20 cellular contexts compared by ENCODE assay signal in the genomic region with DNA sequence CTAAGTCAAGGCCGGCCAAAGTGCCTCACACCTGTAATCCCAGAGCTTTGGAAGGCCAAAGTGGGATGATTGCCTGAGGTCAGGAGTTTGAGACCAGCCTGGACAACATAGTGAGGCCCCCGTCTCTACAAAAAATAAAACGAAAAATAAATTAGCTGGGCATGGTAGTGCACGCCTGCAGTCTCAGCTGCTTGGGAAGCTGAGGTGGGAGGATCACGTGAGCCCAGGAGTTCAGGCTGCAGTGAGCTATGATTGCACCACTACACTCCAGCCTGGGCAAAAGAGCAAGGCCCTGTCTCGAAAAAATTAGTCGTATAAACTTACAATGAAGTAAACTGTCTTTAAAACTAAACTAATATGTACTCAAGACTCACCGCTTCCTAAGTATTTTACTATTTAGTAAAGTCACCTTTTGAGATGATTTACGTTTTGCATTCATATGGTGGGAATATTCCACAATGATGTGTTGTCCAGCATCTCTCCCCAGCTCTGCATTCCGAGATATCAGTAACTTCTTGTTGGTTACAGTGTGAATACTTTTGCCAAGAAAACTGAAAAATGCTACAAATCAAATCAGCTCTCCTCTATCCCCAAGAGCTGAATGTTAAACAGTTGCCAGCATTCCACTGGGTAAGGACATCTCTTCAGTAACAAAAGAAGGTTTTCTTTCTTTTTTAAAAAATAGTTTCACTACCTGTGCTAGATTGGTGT.
DNase-seq lines count a peak whose midpoint lies in the region; ATAC-seq and TF ChIP-seq lines count a peak whose summit lies in the region.
"Had no signal": no experiment of that assay in that cellular context is flagged by ENCODE, and none has a peak within 500 bp of the region (broad histone marks: within the 10 kb centered on the region; RNA-seq: fewer than 3 reads in every experiment).

No MANE protein-coding gene starts in this region.

- peak overlapping the region; percentile 68 for H2BK120ac ChIP-seq in mesendoderm (ENCODE audit: low read depth, low read length)

- peaks cover 32% of the 10 kb centered on the region for H3K9me3 Mint-ChIP-seq in endodermal cell
- H3K9me3 Mint-ChIP-seq in activated T-helper 1 cell treated with anti-CD3 and anti-CD28 coated beads, Interleukin-12 subunit alpha, Interleukin-12 subunit beta, Interleukin-2, Interleukin-4 antibody, amounts not matched to agents 30 ng/mL and 10 ng/mL and 1 ng/mL, durations not matched to agents 14 hours and 24 hours and 36 hours: peaks cover 11% of the 10 kb centered on the region

- peak overlapping the region; percentile 31 for H3K56ac ChIP-seq in mesendoderm (ENCODE audit: low read length)

- TF ChIP-seq CTCF in endodermal cell (conservative IDR thresholded peaks at IDR 0.05) (no peak), uterus (IDR thresholded peaks at IDR 0.05) (no peak)

- 0 out of 2 replicates have a peak overlapping the region, but pooled peaks have one; percentile 28 for H3K27ac ChIP-seq in HUES64 (ENCODE audit: low read depth, low read length)
- H3K27ac ChIP-seq in endodermal cell (ENCODE audit: low read depth, low read length): no peak overlapping the region
- H3K27ac ChIP-seq in mesendoderm (ENCODE audit: low read depth, low read length): no peak overlapping the region
- H3K27ac ChIP-seq in uterus: peak overlapping the region; percentile 4 to 37

- H3K27me3 ChIP-seq in HUES64 (ENCODE audit: insufficient read depth, low read length) (no peaks in the 10 kb centered on the region), endodermal cell (ENCODE audit: control insufficient read depth, insufficient read depth, low read length, poor library complexity, severe bottlenecking) (no peaks in the 10 kb centered on the region), mesendoderm (ENCODE audit: insufficient read depth, low read length, poor library complexity) (no peaks in the 10 kb centered on the region), uterus (no peaks in the 10 kb centered on the region)

- H3K4me2 ChIP-seq in mesendoderm (ENCODE audit: low read length): no peak overlapping the region

- 91% methylated on average over 9 of the region's 10 CpGs for WGBS in HUES64
- WGBS in endodermal cell (ENCODE audit: insufficient coverage in 1 of 2, insufficient read length in 1 of 2), 2 experiments: 93% methylated on average over 3 to 10 of the region's 10 CpGs
- no CpG with 5 or more reads among the region's 10 CpGs for WGBS in mesendoderm (ENCODE audit: extremely low coverage, insufficient coverage, low lambda C conversion rate)

- H3K4me3 Mint-ChIP-seq in endodermal cell: no peak overlapping the region
- H3K4me3 Mint-ChIP-seq in activated T-helper 1 cell treated with anti-CD3 and anti-CD28 coated beads, Interleukin-12 subunit alpha, Interleukin-12 subunit beta, Interleukin-2, Interleukin-4 antibody, amounts not matched to agents 30 ng/mL and 10 ng/mL and 1 ng/mL, durations not matched to agents 14 hours and 24 hours and 36 hours: no peak overlapping the region
- H3K4me3 Mint-ChIP-seq: CD4-positive, CD25-positive, alpha-beta regulatory T cell; IgD-negative memory B cell had no signal

- no peak for TF ChIP-seq POLR2A in uterus (IDR thresholded peaks at IDR 0.05)

- DNase-seq in endodermal cell (no peak), mesendoderm (no peak), uterus (peak in 1 of 2 donors; percentile 35)
- no peak for DNase-seq in activated T-helper 1 cell treated with anti-CD3 and anti-CD28 coated beads, Interleukin-12 subunit alpha, Interleukin-12 subunit beta, Interleukin-2, Interleukin-4 antibody, amounts not matched to agents 30 ng/mL and 10 ng/mL and 1 ng/mL, durations not matched to agents 14 hours and 24 hours and 36 hours (ENCODE audit: low spot score)
- DNase-seq: CD4-positive, CD25-positive, alpha-beta regulatory T cell; DMS79; HCEC 1CT; Kasumi-1; NCI-H1417; NCI-H1694 treated with DMSO at 0.1 percent for 48 hours; NCI-H2081 treated with DMSO at 0.1 percent for 48 hours; NCI-H2171 treated with DMSO at 0.1 percent for 48 hours; NCI-H446; NCI-H526; OCI-M1; Right ventricle myocardium superior had no signal

- H4K8ac ChIP-seq in mesendoderm (ENCODE audit: low read depth, low read length): peak overlapping the region; percentile 82

- peaks cover 17% of the 10 kb centered on the region for H3K36me3 Mint-ChIP-seq in endodermal cell (ENCODE audit: low read depth)
- peaks cover 3% of the 10 kb centered on the region for H3K36me3 Mint-ChIP-seq in activated T-helper 1 cell treated with anti-CD3 and anti-CD28 coated beads, Interleukin-12 subunit alpha, Interleukin-12 subunit beta, Interleukin-2, Interleukin-4 antibody, amounts not matched to agents 30 ng/mL and 10 ng/mL and 1 ng/mL, durations not matched to agents 14 hours and 24 hours and 36 hours (ENCODE audit: low read depth)
- H3K36me3 Mint-ChIP-seq: IgD-negative memory B cell had no signal

- H3K36me3 ChIP-seq in HUES64 (ENCODE audit: insufficient read depth, low read length) (no peaks in the 10 kb centered on the region; the same call in 1 of the 2 replicates), endodermal cell (ENCODE audit: control insufficient read depth, insufficient read depth, low read length) (no peaks in the 10 kb centered on the region), mesendoderm (ENCODE audit: control insufficient read depth, insufficient read depth, low read length) (no peaks in the 10 kb centered on the region), uterus (no peaks in the 10 kb centered on the region)

- no peak overlapping the region for H3K4me3 ChIP-seq in HUES64 (ENCODE audit: low read length)
- peak overlapping the region; percentile 50 for H3K4me3 ChIP-seq in endodermal cell (ENCODE audit: low read length)
- no peak overlapping the region for H3K4me3 ChIP-seq in mesendoderm (ENCODE audit: low read length)
- no peak overlapping the region for H3K4me3 ChIP-seq in uterus

- no peaks in the 10 kb centered on the region for H3K79me2 ChIP-seq in mesendoderm (ENCODE audit: control insufficient read depth, insufficient read depth, low read length)

- H3K79me1 ChIP-seq in mesendoderm (ENCODE audit: low read length): no peaks in the 10 kb centered on the region

- no peak for ATAC-seq in GM21786 (IDR thresholded peaks at IDR 0.05; ENCODE audit: unreplicated experiment)
- no peak for ATAC-seq in GM18520 (IDR thresholded peaks at IDR 0.05; ENCODE audit: unreplicated experiment)

- H3K23ac ChIP-seq in mesendoderm (ENCODE audit: low read length): no peak overlapping the region

- H2AK5ac ChIP-seq in mesendoderm (ENCODE audit: low read length): no peak overlapping the region

- H3K9me3 ChIP-seq in HUES64 (ENCODE audit: insufficient read depth, low read depth, low read length) (0 out of 2 replicates have a peak, but pooled peaks cover 3% of the 10 kb centered on the region), endodermal cell (ENCODE audit: control insufficient read depth, low read length) (peaks cover 33% of the 10 kb centered on the region), uterus (no peaks in the 10 kb centered on the region)

- H3K4me1 ChIP-seq in HUES64 (ENCODE audit: insufficient read depth, low read length) (peaks cover 24% of the 10 kb centered on the region), endodermal cell (ENCODE audit: control insufficient read depth, insufficient read depth, low read length) (no peaks in the 10 kb centered on the region), mesendoderm (ENCODE audit: control insufficient read depth, low read depth, low read length) (peaks cover 2% of the 10 kb centered on the region), uterus (no peaks in the 10 kb centered on the region)

- H2BK5ac ChIP-seq in mesendoderm (ENCODE audit: low read length): no peak overlapping the region

- peak overlapping the region; percentile 81 for H3K4ac ChIP-seq in mesendoderm (ENCODE audit: low read depth, low read length)

- H3K27ac Mint-ChIP-seq in endodermal cell: no peak overlapping the region
- H3K27ac Mint-ChIP-seq in activated T-helper 1 cell treated with anti-CD3 and anti-CD28 coated beads, Interleukin-12 subunit alpha, Interleukin-12 subunit beta, Interleukin-2, Interleukin-4 antibody, amounts not matched to agents 30 ng/mL and 10 ng/mL and 1 ng/mL, durations not matched to agents 14 hours and 24 hours and 36 hours: no peak overlapping the region
- H3K27ac Mint-ChIP-seq: CD4-positive, CD25-positive, alpha-beta regulatory T cell; IgD-negative memory B cell had no signal

- intact Hi-C loops in uterus (cut with DNase I; ENCODE audit: low total_unique reads): loop anchor here (10.0 kb wide), 1 partner anchor 219 kb away; no protein-coding TSS in a partner anchor
- intact Hi-C loops in activated T-helper 1 cell treated with anti-CD3 and anti-CD28 coated beads, Interleukin-12 subunit alpha, Interleukin-12 subunit beta, Interleukin-2, Interleukin-4 antibody, amounts not matched to agents 30 ng/mL and 10 ng/mL and 1 ng/mL, durations not matched to agents 14 hours and 24 hours and 36 hours (cut with micrococcal nuclease): loop anchor here (1.0 to 2.0 kb wide), 2 partner anchors 85 to 225 kb away; partner anchors contain the start of gene C21orf91

- H3K27me3 Mint-ChIP-seq in endodermal cell (ENCODE audit: insufficient read depth): no peaks in the 10 kb centered on the region
- H3K27me3 Mint-ChIP-seq in activated T-helper 1 cell treated with anti-CD3 and anti-CD28 coated beads, Interleukin-12 subunit alpha, Interleukin-12 subunit beta, Interleukin-2, Interleukin-4 antibody, amounts not matched to agents 30 ng/mL and 10 ng/mL and 1 ng/mL, durations not matched to agents 14 hours and 24 hours and 36 hours (ENCODE audit: insufficient read depth): peaks cover 2% of the 10 kb centered on the region

- no peak overlapping the region for H2BK15ac ChIP-seq in mesendoderm (replicated peaks; ENCODE audit: low read depth)

- H3K9ac ChIP-seq in HUES64 (ENCODE audit: low read depth, low read length): no peak overlapping the region
- H3K9ac ChIP-seq in endodermal cell (ENCODE audit: extremely low read depth, low read length, poor library complexity, severe bottlenecking): no peak overlapping the region
- H3K9ac ChIP-seq in mesendoderm (ENCODE audit: low read length): no peak overlapping the region

- peaks cover 8% of the 10 kb centered on the region for H3K4me1 Mint-ChIP-seq in endodermal cell
- peaks cover 8% of the 10 kb centered on the region for H3K4me1 Mint-ChIP-seq in activated T-helper 1 cell treated with anti-CD3 and anti-CD28 coated beads, Interleukin-12 subunit alpha, Interleukin-12 subunit beta, Interleukin-2, Interleukin-4 antibody, amounts not matched to agents 30 ng/mL and 10 ng/mL and 1 ng/mL, durations not matched to agents 14 hours and 24 hours and 36 hours (ENCODE audit: low read depth)

- H3K18ac ChIP-seq in mesendoderm (ENCODE audit: low read length): peak overlapping the region; percentile 75

- no peak overlapping the region for H4K5ac ChIP-seq in mesendoderm (ENCODE audit: low read length)

Comparison
In these comparisons a context has a peak if more than half of its experiments do, and no peak if none do; other contexts are left out.
1. H3K27ac ChIP-seq: peak in HUES64 (single experiment) and uterus (2 of 2); none in endodermal cell (single experiment) and mesendoderm (single experiment).